In the genomic region with DNA sequence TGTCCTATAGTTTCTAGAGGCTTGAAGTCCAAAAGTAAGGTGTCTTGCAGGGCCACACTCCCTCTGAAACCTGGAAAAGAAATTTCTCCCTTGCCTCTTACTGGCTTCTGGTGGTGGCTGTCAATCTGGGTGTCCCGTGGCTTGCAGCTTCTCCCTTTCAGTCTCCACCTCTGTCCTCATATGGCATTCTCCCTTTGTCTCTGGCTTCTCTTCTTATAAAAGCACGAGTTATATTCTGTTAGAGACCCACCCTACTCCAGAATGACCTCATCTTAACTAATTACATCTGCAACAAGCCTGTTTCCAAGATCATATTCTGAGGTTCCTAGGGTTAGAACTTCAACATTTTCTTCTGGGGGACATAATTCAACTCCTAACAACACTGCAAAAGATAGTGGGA, we compare ENCODE assay signal across 22 cellular contexts.
"Had no signal": no experiment of that assay in that cellular context is flagged by ENCODE, and none has a peak within 500 bp of the region (broad histone marks: within the 10 kb centered on the region; RNA-seq: fewer than 3 reads in every experiment).

No MANE protein-coding gene starts in this region.

- H3K4me3 ChIP-seq: K562, SJSA1 had no signal

- H3K27ac ChIP-seq: SJSA1 had no signal

- H3K9me3 Mint-ChIP-seq: activated T-cell treated with anti-CD3 and anti-CD28 coated beads, Interleukin-2, amount 50 U/mL, for 24 hours; activated T-helper 1 cell treated with anti-CD3 and anti-CD28 coated beads, Interleukin-12 subunit alpha, Interleukin-12 subunit beta, Interleukin-2, Interleukin-4 antibody, amounts not matched to agents 30 ng/mL and 10 ng/mL and 1 ng/mL, durations not matched to agents 14 hours and 24 hours and 36 hours; T-helper 1 cell treated with Interleukin-12 subunit alpha and Interleukin-12 subunit beta and Interleukin-4 antibody, amounts not matched to agents 30 μg/mL and 1 μg/mL, for 36 hours had no signal

- H3K27me3 ChIP-seq: SJSA1 had no signal

- H3K4me3 Mint-ChIP-seq: activated CD8-positive, alpha-beta T cell treated with anti-CD3 and anti-CD28 coated beads, Interleukin-2, amount 10 ng/mL, durations not matched to agents 7 days and 5 days; activated naive CD4-positive, alpha-beta T cell treated with anti-CD3 and anti-CD28 coated beads, Interleukin-2, amount 50 U/mL, for 24 hours; activated T-cell treated with anti-CD3 and anti-CD28 coated beads, Interleukin-2, amount 50 U/mL, for 24 hours; activated T-helper 1 cell treated with anti-CD3 and anti-CD28 coated beads, Interleukin-12 subunit alpha, Interleukin-12 subunit beta, Interleukin-2, Interleukin-4 antibody, amounts not matched to agents 30 ng/mL and 10 ng/mL and 1 ng/mL, durations not matched to agents 14 hours and 24 hours and 36 hours; T-helper 1 cell treated with Interleukin-12 subunit alpha and Interleukin-12 subunit beta and Interleukin-4 antibody, amounts not matched to agents 30 μg/mL and 1 μg/mL, for 36 hours had no signal

- ATAC-seq: activated CD4-positive, CD25-positive, alpha-beta regulatory T cell treated with anti-CD3 and anti-CD28 coated beads, Interleukin-2, amount 50 U/mL, for 24 hours; activated CD8-positive, alpha-beta T cell treated with anti-CD3 and anti-CD28 coated beads, Interleukin-2, amount 10 ng/mL, durations not matched to agents 7 days and 5 days; K562; PC-3 had no signal

- H3K27ac Mint-ChIP-seq: activated CD8-positive, alpha-beta T cell treated with anti-CD3 and anti-CD28 coated beads, Interleukin-2, amount 10 ng/mL, durations not matched to agents 7 days and 5 days; activated naive CD4-positive, alpha-beta T cell treated with anti-CD3 and anti-CD28 coated beads, Interleukin-2, amount 50 U/mL, for 24 hours; activated T-cell treated with anti-CD3 and anti-CD28 coated beads, Interleukin-2, amount 50 U/mL, for 24 hours; activated T-helper 1 cell treated with anti-CD3 and anti-CD28 coated beads, Interleukin-12 subunit alpha, Interleukin-12 subunit beta, Interleukin-2, Interleukin-4 antibody, amounts not matched to agents 30 ng/mL and 10 ng/mL and 1 ng/mL, durations not matched to agents 14 hours and 24 hours and 36 hours; T-helper 1 cell treated with Interleukin-12 subunit alpha and Interleukin-12 subunit beta and Interleukin-4 antibody, amounts not matched to agents 30 μg/mL and 1 μg/mL, for 36 hours had no signal

- H3K9me3 ChIP-seq: SJSA1 had no signal

- DNase-seq: activated CD4-positive, alpha-beta T cell treated with anti-CD3 and anti-CD28 coated beads for 4 hours; activated CD8-positive, alpha-beta memory T cell treated with anti-CD3 and anti-CD28 coated beads, Interleukin-2, amount 50 U/mL, for 48 hours; activated CD8-positive, alpha-beta T cell treated with anti-CD3 and anti-CD28 coated beads, Interleukin-2, amount 10 ng/mL, durations not matched to agents 7 days and 5 days; activated effector memory CD4-positive, alpha-beta T cell treated with Interleukin-2 at 50 U/mL for 16 hours; activated naive CD4-positive, alpha-beta T cell; activated T-cell treated with anti-CD3 and anti-CD28 coated beads, Interleukin-2, amount 50 U/mL, for 24 hours; aorta; Karpas-422; MM.1S; NCI-H146; NCI-H187 treated with DMSO at 0.1 percent for 48 hours; NCI-H2081 treated with DMSO at 0.1 percent for 48 hours; NCI-H446; NCI-H524; PC-3; SHP77 had no signal

- H3K36me3 Mint-ChIP-seq: activated naive CD4-positive, alpha-beta T cell treated with anti-CD3 and anti-CD28 coated beads, Interleukin-2, amount 50 U/mL, for 24 hours had no signal
